Comparison of ENCODE assay signal across 8 cellular contexts in the genomic region with DNA sequence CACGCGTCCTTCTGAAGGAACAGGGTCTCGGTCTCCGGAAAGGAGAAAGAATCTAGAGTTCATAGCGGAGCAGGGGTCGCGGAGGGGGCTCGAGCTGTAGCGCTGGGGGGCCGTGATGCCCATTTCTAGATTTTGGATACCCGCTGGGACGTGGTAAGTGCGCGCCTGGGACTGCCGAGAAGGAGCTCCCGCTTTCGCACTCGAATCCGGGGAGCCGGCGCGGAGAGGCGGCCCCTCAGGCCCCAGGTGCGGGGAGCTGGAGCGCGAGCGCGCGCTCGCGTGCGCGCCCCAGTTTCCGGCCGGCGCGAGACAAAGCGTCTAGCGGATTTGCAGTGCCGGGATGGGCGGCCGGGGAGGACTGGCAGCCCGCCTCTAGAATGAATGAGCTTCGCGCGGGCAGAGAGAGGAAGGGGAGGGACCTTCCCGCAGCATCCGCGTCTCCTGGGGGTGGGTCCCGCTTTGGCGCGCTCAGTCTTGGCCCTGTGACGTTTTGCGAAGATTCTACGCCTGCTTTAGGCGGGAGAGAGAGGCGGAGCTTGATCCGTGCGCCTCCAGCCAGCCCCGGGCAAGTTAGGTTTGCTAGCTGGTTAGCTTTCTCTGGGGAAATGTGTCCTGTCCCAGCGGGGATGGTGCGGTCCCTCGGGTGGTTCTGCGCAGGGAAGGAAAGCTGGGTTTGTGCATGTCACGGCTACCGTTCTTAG. TPM values are rescaled to one million over a fixed set of nuclear protein-coding genes. Genes with fewer than 3 reads are reported as not detected.
DNase-seq lines count a peak whose midpoint lies in the region; ATAC-seq and TF ChIP-seq lines count a peak whose summit lies in the region.

No MANE protein-coding gene starts in this region.

- peak overlapping the region; percentile 89 for H3K27ac Mint-ChIP-seq in T-helper 17 cell

- no peaks in the 10 kb centered on the region for H3K9me3 ChIP-seq in T-helper 17 cell (ENCODE audit: control insufficient read depth, low read length, poor library complexity, severe bottlenecking)
- H3K9me3 ChIP-seq in right cardiac atrium (ENCODE audit: control insufficient read depth, low read length), result no peaks in the 10 kb centered on the region
- H3K9me3 ChIP-seq in vagina, result no peaks in the 10 kb centered on the region

- H3K4me3 Mint-ChIP-seq in T-helper 17 cell, result peak overlapping the region; percentile 96

- H3K27ac ChIP-seq in angular gyrus (ENCODE audit: low read depth, low read length) (peak overlapping the region; percentile 70), right cardiac atrium (ENCODE audit: low read length) (no peak overlapping the region), vagina (peak overlapping the region; percentile 87)

- H3K36me3 Mint-ChIP-seq in T-helper 17 cell (ENCODE audit: low read depth), result no peaks in the 10 kb centered on the region

- TF ChIP-seq CTCF in vagina (IDR thresholded peaks at IDR 0.05), result peak in 1 of 3 experiments; percentile 6

- TF ChIP-seq POLR2A in vagina (IDR thresholded peaks at IDR 0.05), result no peak

- H3K27me3 ChIP-seq in right cardiac atrium (ENCODE audit: control insufficient read depth, insufficient read depth) (no peaks in the 10 kb centered on the region), vagina (no peaks in the 10 kb centered on the region)

- ATAC-seq in GM18498 (IDR thresholded peaks at IDR 0.05; ENCODE audit: unreplicated experiment), result peak; percentile 66
- peak; percentile 66 for ATAC-seq in HG02885 (IDR thresholded peaks at IDR 0.05; ENCODE audit: poor library complexity, unreplicated experiment)
- ATAC-seq in T-helper 17 cell, result peak; percentile 78
- peak; percentile 84 to 90 for ATAC-seq in right cardiac atrium

- H3K4me1 ChIP-seq in right cardiac atrium (ENCODE audit: control insufficient read depth, insufficient read depth, low read length) (no peaks in the 10 kb centered on the region), vagina (peaks cover 16% of the 10 kb centered on the region)

- no peaks in the 10 kb centered on the region for H3K36me3 ChIP-seq in vagina

- H3K27me3 Mint-ChIP-seq in T-helper 17 cell, result no peaks in the 10 kb centered on the region

- peaks cover 19% of the 10 kb centered on the region for H3K4me1 Mint-ChIP-seq in T-helper 17 cell

- DNase-seq in NCI-H1694 (lab: John Stamatoyannopoulos, UW), result peak; percentile 87
- peak; percentile 84 to 92 (median 87) for DNase-seq in T-helper 17 cell
- DNase-seq in right cardiac atrium, result peak; percentile 87 to 94 (median 93)
- peak; percentile 88 for DNase-seq in putamen (ENCODE audit: low spot score)
- peak in 1 of 2 donors; percentile 89 for DNase-seq in vagina (ENCODE audit: extremely low spot score in 2 of 2)

- H3K4me3 ChIP-seq in right cardiac atrium (ENCODE audit: low read length) (peak overlapping the region; percentile 89), vagina (peak overlapping the region; percentile 80 to 90)

- intact Hi-C loops in right cardiac atrium (cut with DNase I) (loop anchor here in 2 of 4 donors (2.0 to 5.0 kb wide), 2 partner anchors 101 kb away; no protein-coding TSS in a partner anchor), vagina (cut with DNase I) (loop anchor here (5.0 kb wide), 2 partner anchors 101 to 181 kb away; a partner anchor contains a TSS)

- WGBS in right cardiac atrium, result under 1% methylated on average over 66 of the region's 66 CpGs

RNA-seq across cellular contexts. Expression of a gene that starts 1.2 kb away (rescaled TPM):
- total RNA-seq in T-helper 17 cell (10 to 100 TPM; 21.6 to 22.2 TPM), right cardiac atrium (1 to 10 TPM; 1.2 to 3.6 (median 2.4) TPM), vagina (20.9 TPM)
- polyA plus RNA-seq in right cardiac atrium, result 0.43 TPM
